Comparison of ENCODE assay signal across 8 cellular contexts in the genomic region with DNA sequence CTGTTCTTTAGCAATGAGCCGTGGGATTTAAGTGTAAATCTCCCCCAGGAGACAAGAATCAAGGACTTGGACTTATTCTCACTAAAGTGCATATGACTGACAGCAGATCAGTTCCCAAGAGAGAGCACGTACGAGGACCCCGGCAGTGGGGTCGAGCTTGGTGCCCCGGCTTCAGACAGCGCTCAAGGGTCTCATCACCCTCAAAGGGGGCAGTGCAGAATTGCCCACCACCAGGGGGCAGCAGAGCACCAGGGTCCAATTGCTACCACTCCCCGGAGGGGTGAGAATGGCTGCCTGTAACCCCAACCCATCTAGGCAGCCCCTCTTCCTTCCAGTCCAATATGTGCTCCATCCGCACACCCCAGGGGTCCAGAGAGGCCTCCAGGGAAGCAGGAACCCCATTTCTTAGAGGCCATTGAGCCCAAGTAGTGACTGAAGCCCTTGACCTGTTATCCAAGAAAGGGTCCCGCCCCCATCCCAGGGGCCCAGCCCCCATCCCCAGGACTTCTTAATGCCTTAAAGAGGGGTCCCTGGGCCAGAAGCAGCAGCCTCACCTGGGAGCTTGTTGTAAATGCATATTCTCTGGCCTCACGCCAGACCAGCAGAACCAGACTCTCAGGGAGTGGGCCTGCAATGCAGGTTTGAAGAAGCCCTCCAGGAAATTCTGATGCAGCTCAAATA.
A peak's percentile ranks its signal among the peaks of the same experiment; 100 is the strongest.
DNase-seq lines count a peak whose midpoint lies in the region; ATAC-seq, FAIRE-seq and TF ChIP-seq lines count a peak whose summit lies in the region.

No MANE protein-coding gene starts in this region.

- peak; percentile 84 for TF ChIP-seq CTCF in cardiac muscle cell (IDR thresholded peaks at IDR 0.05; ENCODE audit: low read depth, low read length)

- ATAC-seq in GM21360 (IDR thresholded peaks at IDR 0.05; ENCODE audit: unreplicated experiment): no peak
- ATAC-seq in GM18505 (IDR thresholded peaks at IDR 0.05; ENCODE audit: unreplicated experiment): no peak

- no peaks in the 10 kb centered on the region for H3K9me3 ChIP-seq in cardiac muscle cell (ENCODE audit: low read depth)
- no peaks in the 10 kb centered on the region for H3K9me3 ChIP-seq in small intestine (ENCODE audit: control insufficient read depth, low read depth)

- H3K36me3 ChIP-seq in cardiac muscle cell (no peaks in the 10 kb centered on the region), small intestine (ENCODE audit: control insufficient read depth in 2 of 2, insufficient read depth in 2 of 2, low read length in 2 of 2) (no peaks in the 10 kb centered on the region)

- no peaks in the 10 kb centered on the region for H3K4me1 Mint-ChIP-seq in activated T-helper 2 cell treated with anti-CD3 and anti-CD28 coated beads, Interferon-gamma antibody, Interleukin-2, Interleukin-4, amounts not matched to agents 10 μg/mL and 5 μg/mL and 100 μg/mL, durations not matched to agents 14 hours and 24 hours and 36 hours (ENCODE audit: low read depth)

- no peaks in the 10 kb centered on the region for H3K27me3 Mint-ChIP-seq in activated T-helper 2 cell treated with anti-CD3 and anti-CD28 coated beads, Interferon-gamma antibody, Interleukin-2, Interleukin-4, amounts not matched to agents 10 μg/mL and 5 μg/mL and 100 μg/mL, durations not matched to agents 14 hours and 24 hours and 36 hours (ENCODE audit: low read depth)

- H3K27me3 ChIP-seq in cardiac muscle cell: no peaks in the 10 kb centered on the region
- no peaks in the 10 kb centered on the region for H3K27me3 ChIP-seq in small intestine (ENCODE audit: control insufficient read depth in 2 of 2, insufficient read depth in 2 of 2, low read length in 2 of 2)

- H3K4me3 ChIP-seq in cardiac muscle cell (no peak overlapping the region), small intestine (ENCODE audit: low read depth in 1 of 2, low read length in 2 of 2) (no peak overlapping the region)

- H3K36me3 Mint-ChIP-seq in activated T-helper 2 cell treated with anti-CD3 and anti-CD28 coated beads, Interferon-gamma antibody, Interleukin-2, Interleukin-4, amounts not matched to agents 10 μg/mL and 5 μg/mL and 100 μg/mL, durations not matched to agents 14 hours and 24 hours and 36 hours (ENCODE audit: low read depth): no peaks in the 10 kb centered on the region

- H3K27ac ChIP-seq in cardiac muscle cell: no peak overlapping the region
- H3K27ac ChIP-seq in small intestine (ENCODE audit: low read depth in 1 of 2, low read length in 1 of 2): no peak overlapping the region

- no peaks in the 10 kb centered on the region for H3K9me3 Mint-ChIP-seq in activated T-helper 2 cell treated with anti-CD3 and anti-CD28 coated beads, Interferon-gamma antibody, Interleukin-2, Interleukin-4, amounts not matched to agents 10 μg/mL and 5 μg/mL and 100 μg/mL, durations not matched to agents 14 hours and 24 hours and 36 hours

- peak; percentile 10 for DNase-seq in NK-92 treated with Interleukin-12 subunit alpha and Interleukin-12 subunit beta, amount 100 ng/mL, for 24 hours (lab: John Stamatoyannopoulos, UW)
- no peak for DNase-seq in NK-92 (lab: John Stamatoyannopoulos, UW; ENCODE audit: unreplicated experiment)
- peak; percentile 33 for DNase-seq in RKO (ENCODE audit: low spot score)
- peak; percentile 36 for DNase-seq in activated T-helper 2 cell treated with anti-CD3 and anti-CD28 coated beads, Interferon-gamma antibody, Interleukin-2, Interleukin-4, amounts not matched to agents 10 μg/mL and 5 μg/mL and 100 μg/mL, durations not matched to agents 14 hours and 24 hours and 36 hours (ENCODE audit: low spot score)
- DNase-seq in cardiac muscle cell (ENCODE audit: low read depth in 1 of 2, low spot score in 1 of 2): peak; percentile 39 to 60
- peak; percentile 42 for DNase-seq in small intestine

- TF ChIP-seq POLR2A in GM18505 (IDR thresholded peaks at IDR 0.05; ENCODE audit: borderline replicate concordance, extremely low read depth, insufficient read depth, insufficient read length): no peak

- H3K27ac Mint-ChIP-seq in activated T-helper 2 cell treated with anti-CD3 and anti-CD28 coated beads, Interferon-gamma antibody, Interleukin-2, Interleukin-4, amounts not matched to agents 10 μg/mL and 5 μg/mL and 100 μg/mL, durations not matched to agents 14 hours and 24 hours and 36 hours: no peak overlapping the region

- 47 to 64% (median 49%) methylated on average over 11 of the region's 11 CpGs for WGBS in small intestine, 3 donors

- H3K4me1 ChIP-seq in cardiac muscle cell (ENCODE audit: low read depth): peaks cover 22% of the 10 kb centered on the region
- H3K4me1 ChIP-seq in small intestine (ENCODE audit: control insufficient read depth in 2 of 2, insufficient read depth in 1 of 2, low read depth in 1 of 2, low read length in 1 of 2): peaks cover 0 to 2% of the 10 kb centered on the region in 2 donors

- FAIRE-seq in small intestine (lab: Jason Lieb, UNC): no peak

- H3K4me3 Mint-ChIP-seq in activated T-helper 2 cell treated with anti-CD3 and anti-CD28 coated beads, Interferon-gamma antibody, Interleukin-2, Interleukin-4, amounts not matched to agents 10 μg/mL and 5 μg/mL and 100 μg/mL, durations not matched to agents 14 hours and 24 hours and 36 hours (ENCODE audit: low read depth): no peak overlapping the region

- intact Hi-C loops in activated T-helper 2 cell treated with anti-CD3 and anti-CD28 coated beads, Interferon-gamma antibody, Interleukin-2, Interleukin-4, amounts not matched to agents 10 μg/mL and 5 μg/mL and 100 μg/mL, durations not matched to agents 14 hours and 24 hours and 36 hours (cut with micrococcal nuclease): loop anchor here (1.0 to 2.0 kb wide), 2 partner anchors 28 to 45 kb away; no protein-coding TSS in a partner anchor
